ENCODE assay signal across 9 cellular contexts in the genomic region with DNA sequence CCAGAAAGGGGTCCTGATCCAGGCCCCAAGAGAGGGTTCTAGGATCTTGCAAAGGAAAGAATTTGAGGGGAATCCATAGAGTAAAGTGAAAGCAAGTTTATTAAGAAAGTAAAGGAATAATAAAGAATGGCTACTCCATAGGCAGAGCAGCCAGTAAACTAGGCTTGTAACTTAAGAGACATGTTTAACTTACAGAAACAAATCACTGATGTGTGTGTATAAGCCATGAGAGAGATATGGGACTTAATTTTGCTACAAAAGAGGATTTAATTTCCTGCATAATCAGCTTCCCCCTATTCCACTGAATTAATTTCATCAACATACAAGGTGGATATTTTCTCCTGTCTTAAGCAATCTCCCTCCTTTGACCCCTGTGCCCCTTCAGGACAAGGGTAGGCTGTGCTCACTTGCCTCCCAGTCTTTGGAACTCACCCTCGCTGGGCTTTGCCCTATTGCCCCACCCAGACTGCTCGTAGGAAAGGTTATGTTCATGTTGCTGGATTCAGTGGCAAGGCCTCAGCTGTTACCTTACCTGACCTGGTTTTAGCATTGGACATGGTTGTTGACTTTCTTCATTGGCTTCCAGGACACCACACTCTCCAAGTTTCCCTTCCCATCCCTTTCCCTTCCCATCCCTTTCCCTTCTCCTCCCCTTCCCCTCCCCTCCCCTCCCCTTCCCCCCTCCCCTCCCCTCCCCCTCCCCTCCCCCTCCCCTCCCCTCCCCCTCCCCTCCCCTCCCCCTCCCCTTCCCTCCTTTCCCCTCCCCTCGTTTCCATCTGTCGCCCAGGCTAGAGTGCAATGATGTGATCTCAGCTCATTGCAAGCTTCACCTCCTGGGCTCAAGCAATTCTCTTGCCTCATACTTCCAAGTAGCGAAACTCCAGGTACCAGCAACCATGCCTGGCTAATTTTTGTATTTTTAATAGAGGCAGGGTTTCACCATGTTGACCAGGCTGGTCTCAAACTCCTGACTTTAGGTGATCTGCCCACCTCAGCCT. TPM values are rescaled to one million over a fixed set of nuclear protein-coding genes. Genes with fewer than 3 reads are reported as not detected.
DNase-seq lines count a peak whose midpoint lies in the region; ATAC-seq and TF ChIP-seq lines count a peak whose summit lies in the region.
"Had no signal": no experiment of that assay in that cellular context is flagged by ENCODE, and none has a peak within 500 bp of the region (broad histone marks: within the 10 kb centered on the region; RNA-seq: fewer than 3 reads in every experiment).

No MANE protein-coding gene starts in this region.

- no peaks in the 10 kb centered on the region for H4K20me1 ChIP-seq in neural progenitor cell (ENCODE audit: low read depth)

- no peaks in the 10 kb centered on the region for H3K9me3 ChIP-seq in neural progenitor cell (ENCODE audit: low read depth)

- H3K4me3 Mint-ChIP-seq in neural progenitor cell = no peak overlapping the region

- peak; percentile 26 for ATAC-seq in foreskin keratinocyte
- no peak for ATAC-seq in HG02588 (IDR thresholded peaks at IDR 0.05; ENCODE audit: unreplicated experiment)

- DNase-seq in Daoy (ENCODE audit: low read depth) (peak; percentile 19), RPMI7951 (ENCODE audit: low read depth) (peak; percentile 33), foreskin keratinocyte (no peak), neural progenitor cell (ENCODE audit: low spot score) (no peak)
- DNase-seq in stimulated activated CD4-positive, alpha-beta T cell treated with anti-CD3 and anti-CD28 coated beads, Interleukin-2, amount 100 ng/mL, for 48 hours = no peak
- no peak for DNase-seq in activated CD4-positive, CD25-positive, alpha-beta regulatory T cell treated with anti-CD3 and anti-CD28 coated beads, Interleukin-2, amount 50 U/mL, for 72 hours
- DNase-seq: activated CD4-positive, alpha-beta T cell treated with anti-CD3 and anti-CD28 coated beads, Interleukin-2, amount 50 U/mL, for 48 hours had no signal

- H2AFZ ChIP-seq in neural progenitor cell (replicated peaks) = no peak overlapping the region

- H3K9ac ChIP-seq in neural progenitor cell = no peak overlapping the region

- no peaks in the 10 kb centered on the region for H3K36me3 Mint-ChIP-seq in neural progenitor cell

- H3K9me3 Mint-ChIP-seq in neural progenitor cell = peaks cover 2% of the 10 kb centered on the region

- H3F3A ChIP-seq in neural progenitor cell (ENCODE audit: low read depth) = peaks cover 16% of the 10 kb centered on the region

- H3K4me2 ChIP-seq in neural progenitor cell = no peak overlapping the region

- no peak overlapping the region for H3K27ac Mint-ChIP-seq in neural progenitor cell

- no peaks in the 10 kb centered on the region for H3K4me1 Mint-ChIP-seq in neural progenitor cell

- no peaks in the 10 kb centered on the region for H3K36me3 ChIP-seq in neural progenitor cell

- peaks cover 4% of the 10 kb centered on the region for H3K79me2 ChIP-seq in neural progenitor cell (ENCODE audit: low read depth)

- H3K27ac ChIP-seq in 22Rv1 = 0 out of 2 replicates have a peak overlapping the region, but pooled peaks have one; percentile 15
- H3K27ac ChIP-seq in foreskin keratinocyte = no peak overlapping the region
- no peak overlapping the region for H3K27ac ChIP-seq in neural progenitor cell

- H3K27me3 ChIP-seq in foreskin keratinocyte (no peaks in the 10 kb centered on the region), neural progenitor cell (no peaks in the 10 kb centered on the region)

- peaks cover 4% of the 10 kb centered on the region for H3K4me1 ChIP-seq in foreskin keratinocyte
- no peaks in the 10 kb centered on the region for H3K4me1 ChIP-seq in neural progenitor cell

- TF ChIP-seq CTCF in 22Rv1 (IDR thresholded peaks at IDR 0.05) (no peak), foreskin keratinocyte (conservative IDR thresholded peaks at IDR 0.05) (no peak), neural progenitor cell (IDR thresholded peaks at IDR 0.05) (no peak)

- no peak overlapping the region for H3K4me3 ChIP-seq in neural progenitor cell

- H3K27me3 Mint-ChIP-seq in neural progenitor cell (ENCODE audit: insufficient read depth, low read depth) = peaks cover 5% of the 10 kb centered on the region

RNA-seq across cellular contexts. Expression of gene TBCE, which starts 44.6 kb away (rescaled TPM):
- total RNA-seq in Daoy (2014; rRNA removed; shearing (Covaris generic)) = 31.9 and 71.7 TPM in 2 replicates
- total RNA-seq in RPMI7951 (2014; rRNA removed; shearing (Covaris generic)) = 18.1 and 20.3 TPM in 2 replicates
- total RNA-seq in foreskin keratinocyte = 21.7 and 23.6 TPM in 2 replicates
- 18.8 and 21.2 TPM in 2 replicates for polyA plus RNA-seq in foreskin keratinocyte
- total RNA-seq in neural progenitor cell (ENCODE audit: low replicate concordance) = 29.8 and 41.3 TPM in 2 replicates

Comparison
In these comparisons a context has a peak if more than half of its experiments do, and no peak if none do; other contexts are left out.
1. DNase-seq: peak in Daoy (single experiment) and RPMI7951 (single experiment); none in foreskin keratinocyte (0 of 2), stimulated activated CD4-positive, alpha-beta T cell treated with anti-CD3 and anti-CD28 coated beads, Interleukin-2, amount 100 ng/mL, for 48 hours (0 of 2), activated CD4-positive, CD25-positive, alpha-beta regulatory T cell treated with anti-CD3 and anti-CD28 coated beads, Interleukin-2, amount 50 U/mL, for 72 hours (single experiment) and neural progenitor cell (single experiment).